ENCODE assay signal across 18 cellular contexts in the genomic region with DNA sequence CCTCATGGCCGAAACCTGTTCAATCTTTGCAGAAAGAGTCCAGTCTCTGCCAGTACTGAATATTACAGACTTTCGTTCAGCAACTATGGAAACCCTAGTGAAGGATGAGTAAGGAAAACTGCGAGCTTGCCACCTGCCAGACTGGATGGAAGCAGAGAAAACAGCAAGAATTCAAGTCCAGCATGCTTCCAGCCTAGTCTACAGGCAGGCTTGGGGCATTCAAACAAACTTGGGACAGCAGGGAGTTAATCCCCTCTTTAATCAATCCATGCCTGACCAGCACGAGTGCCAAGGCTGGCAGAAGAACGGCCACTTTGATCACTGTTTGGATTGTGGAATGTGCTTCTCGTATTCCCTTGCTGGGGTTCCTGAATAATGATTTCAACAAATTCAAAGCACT.
"Had no signal": no experiment of that assay in that cellular context is flagged by ENCODE, and none has a peak within 500 bp of the region (broad histone marks: within the 10 kb centered on the region; RNA-seq: fewer than 3 reads in every experiment).

No MANE protein-coding gene starts in this region.

- H3K27me3 ChIP-seq: dorsolateral prefrontal cortex, ovary, upper lobe of right lung had no signal

- H3K4me1 ChIP-seq: upper lobe of right lung had no signal

- H3K27me3 Mint-ChIP-seq: activated naive CD4-positive, alpha-beta T cell treated with anti-CD3 and anti-CD28 coated beads, Interleukin-2, amount 50 U/mL, for 24 hours; naive B cell; T-cell had no signal

- H3K27ac Mint-ChIP-seq: activated naive CD4-positive, alpha-beta T cell treated with anti-CD3 and anti-CD28 coated beads, Interleukin-2, amount 50 U/mL, for 24 hours; activated T-cell treated with anti-CD3 and anti-CD28 coated beads, Interleukin-2, amount 50 U/mL, for 72 hours; naive B cell; stimulated activated effector memory CD8-positive, alpha-beta T cell treated with anti-CD3 and anti-CD28 coated beads, Interleukin-12 subunit alpha, Interleukin-12 subunit beta, amount 100 ng/mL, for 72 hours; T-cell had no signal

- DNase-seq: activated CD4-positive, alpha-beta T cell treated with anti-CD3 and anti-CD28 coated beads, Interleukin-2, amount 50 U/mL, for 4 hours; activated effector memory CD4-positive, alpha-beta T cell treated with anti-CD3 and anti-CD28 coated beads, Interleukin-2, amount 50 U/mL, for 16 hours; activated T-cell treated with anti-CD3 and anti-CD28 coated beads, Interleukin-2, amount 50 U/mL, for 72 hours; foreskin fibroblast; glutamatergic neuron; kidney; left ventricle myocardium inferior; mammary epithelial cell; mucosa of descending colon; naive B cell; ovary; stimulated activated CD4-positive, alpha-beta T cell treated with anti-CD3 and anti-CD28 coated beads, Interleukin-4, amount 100 ng/mL, for 24 hours; T-cell; upper lobe of right lung had no signal

- H3K4me1 Mint-ChIP-seq: stimulated activated effector memory CD8-positive, alpha-beta T cell treated with anti-CD3 and anti-CD28 coated beads, Interleukin-12 subunit alpha, Interleukin-12 subunit beta, amount 100 ng/mL, for 72 hours had no signal

- H3K9me3 Mint-ChIP-seq: activated naive CD4-positive, alpha-beta T cell treated with anti-CD3 and anti-CD28 coated beads, Interleukin-2, amount 50 U/mL, for 24 hours; activated T-cell treated with anti-CD3 and anti-CD28 coated beads, Interleukin-2, amount 50 U/mL, for 72 hours; naive B cell; stimulated activated effector memory CD8-positive, alpha-beta T cell treated with anti-CD3 and anti-CD28 coated beads, Interleukin-12 subunit alpha, Interleukin-12 subunit beta, amount 100 ng/mL, for 72 hours; T-cell had no signal

- H3K4me3 Mint-ChIP-seq: activated naive CD4-positive, alpha-beta T cell treated with anti-CD3 and anti-CD28 coated beads, Interleukin-2, amount 50 U/mL, for 24 hours; activated T-cell treated with anti-CD3 and anti-CD28 coated beads, Interleukin-2, amount 50 U/mL, for 72 hours; stimulated activated effector memory CD8-positive, alpha-beta T cell treated with anti-CD3 and anti-CD28 coated beads, Interleukin-12 subunit alpha, Interleukin-12 subunit beta, amount 100 ng/mL, for 72 hours; T-cell had no signal

- H3K4me3 ChIP-seq: left ventricle myocardium inferior, mucosa of descending colon, ovary, thoracic aorta, upper lobe of right lung had no signal

- H3K9me3 ChIP-seq: left ventricle myocardium inferior, mucosa of descending colon, ovary, thoracic aorta, upper lobe of right lung had no signal

- H3K27ac ChIP-seq: left ventricle myocardium inferior, ovary, thoracic aorta, upper lobe of right lung had no signal

- H3K36me3 ChIP-seq: ovary, thoracic aorta, upper lobe of right lung had no signal
